13 cellular contexts compared by ENCODE assay signal in the genomic region with DNA sequence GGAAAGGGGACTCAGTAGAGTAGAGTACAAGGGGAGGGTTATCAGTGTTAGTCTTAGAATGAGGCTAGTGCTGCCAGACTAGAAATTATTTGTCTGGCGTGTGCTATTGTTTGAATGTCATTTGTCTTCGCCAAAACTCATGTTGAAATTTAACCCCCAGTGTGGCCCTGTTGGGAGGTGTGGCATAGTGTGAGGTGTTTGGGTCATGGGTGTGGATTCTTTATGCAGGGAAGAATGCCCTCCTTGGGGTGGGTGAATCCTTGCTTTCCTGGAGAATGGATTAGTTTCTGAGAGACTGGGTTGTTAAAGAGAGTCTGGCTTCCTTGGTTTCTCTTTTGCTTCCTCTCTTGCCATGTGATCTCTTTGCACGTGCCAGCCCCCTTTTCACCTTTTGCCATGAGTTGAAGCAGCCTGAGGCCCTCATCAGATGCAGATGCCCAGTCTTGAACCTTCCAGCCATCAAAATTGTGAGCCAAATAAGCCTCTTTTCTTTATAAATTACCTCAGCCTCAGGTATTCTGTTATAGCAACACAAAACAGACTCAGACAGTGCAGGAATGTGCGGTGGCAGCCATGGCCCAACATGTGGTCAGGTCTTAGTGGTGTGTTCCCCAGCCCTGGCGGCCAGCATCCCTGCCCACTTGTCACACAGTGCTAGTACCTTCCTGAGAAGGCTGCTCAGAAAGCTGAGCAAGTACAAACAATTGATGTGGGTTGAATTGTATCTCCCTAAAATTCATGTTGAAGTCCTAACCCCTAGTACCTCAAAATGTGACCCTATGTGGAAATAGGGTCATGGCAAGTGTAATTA.
"Had no signal": no experiment of that assay in that cellular context is flagged by ENCODE, and none has a peak within 500 bp of the region (broad histone marks: within the 10 kb centered on the region; RNA-seq: fewer than 3 reads in every experiment).

No MANE protein-coding gene starts in this region.

- H3K27ac Mint-ChIP-seq: activated CD4-positive, alpha-beta memory T cell treated with anti-CD3 and anti-CD28 coated beads, Interleukin-2, amount 10 ng/mL, durations not matched to agents 7 days and 5 days; activated naive CD8-positive, alpha-beta T cell treated with anti-CD3 and anti-CD28 coated beads, Interleukin-2, amount 50 U/mL, for 24 hours; progenitor cell of endocrine pancreas; stimulated activated memory B cell treated with anti-CD40 and anti-IgM and Interleukin-4, amounts not matched to agents 10 μg/mL and 1 μg/mL and 100 μg/mL, for 72 hours; T-helper 1 cell treated with Interleukin-12 subunit alpha and Interleukin-12 subunit beta and Interleukin-4 antibody, amounts not matched to agents 30 μg/mL and 1 μg/mL, for 36 hours had no signal

- H3K9me3 Mint-ChIP-seq: activated naive CD8-positive, alpha-beta T cell treated with anti-CD3 and anti-CD28 coated beads, Interleukin-2, amount 50 U/mL, for 24 hours; stimulated activated memory B cell treated with anti-CD40 and anti-IgM and Interleukin-4, amounts not matched to agents 10 μg/mL and 1 μg/mL and 100 μg/mL, for 72 hours; T-helper 1 cell treated with Interleukin-12 subunit alpha and Interleukin-12 subunit beta and Interleukin-4 antibody, amounts not matched to agents 30 μg/mL and 1 μg/mL, for 36 hours had no signal

- H3K4me1 ChIP-seq: colonic mucosa, gastroesophageal sphincter had no signal

- H3K9me3 ChIP-seq: colonic mucosa, gastroesophageal sphincter had no signal

- H3K36me3 ChIP-seq: colonic mucosa, gastroesophageal sphincter had no signal

- H3K4me3 ChIP-seq: colonic mucosa, gastroesophageal sphincter, smooth muscle cell had no signal

- DNase-seq: activated CD4-positive, alpha-beta memory T cell treated with anti-CD3 and anti-CD28 coated beads, Interleukin-2, amount 10 ng/mL, durations not matched to agents 7 days and 5 days; activated gamma-delta T cell; activated naive CD8-positive, alpha-beta T cell treated with anti-CD3 and anti-CD28 coated beads, Interleukin-2, amount 50 U/mL, for 24 hours; activated T-cell treated with anti-CD3 and anti-CD28 coated beads, Interleukin-2, amount 50 U/mL, for 48 hours; caudate nucleus; colonic mucosa; right cardiac atrium; trophoblast cell had no signal

- H3K27me3 ChIP-seq: colonic mucosa, gastroesophageal sphincter had no signal

- H3K4me3 Mint-ChIP-seq: activated CD4-positive, alpha-beta memory T cell treated with anti-CD3 and anti-CD28 coated beads, Interleukin-2, amount 10 ng/mL, durations not matched to agents 7 days and 5 days; activated naive CD8-positive, alpha-beta T cell treated with anti-CD3 and anti-CD28 coated beads, Interleukin-2, amount 50 U/mL, for 24 hours; stimulated activated memory B cell treated with anti-CD40 and anti-IgM and Interleukin-4, amounts not matched to agents 10 μg/mL and 1 μg/mL and 100 μg/mL, for 72 hours; T-helper 1 cell treated with Interleukin-12 subunit alpha and Interleukin-12 subunit beta and Interleukin-4 antibody, amounts not matched to agents 30 μg/mL and 1 μg/mL, for 36 hours had no signal

- H3K27ac ChIP-seq: colonic mucosa, gastroesophageal sphincter had no signal

- H3K27me3 Mint-ChIP-seq: activated naive CD8-positive, alpha-beta T cell treated with anti-CD3 and anti-CD28 coated beads, Interleukin-2, amount 50 U/mL, for 24 hours; stimulated activated memory B cell treated with anti-CD40 and anti-IgM and Interleukin-4, amounts not matched to agents 10 μg/mL and 1 μg/mL and 100 μg/mL, for 72 hours had no signal

- H3K36me3 Mint-ChIP-seq: stimulated activated memory B cell treated with anti-CD40 and anti-IgM and Interleukin-4, amounts not matched to agents 10 μg/mL and 1 μg/mL and 100 μg/mL, for 72 hours had no signal
